ENCODE assay signal across 11 cellular contexts in the genomic region with DNA sequence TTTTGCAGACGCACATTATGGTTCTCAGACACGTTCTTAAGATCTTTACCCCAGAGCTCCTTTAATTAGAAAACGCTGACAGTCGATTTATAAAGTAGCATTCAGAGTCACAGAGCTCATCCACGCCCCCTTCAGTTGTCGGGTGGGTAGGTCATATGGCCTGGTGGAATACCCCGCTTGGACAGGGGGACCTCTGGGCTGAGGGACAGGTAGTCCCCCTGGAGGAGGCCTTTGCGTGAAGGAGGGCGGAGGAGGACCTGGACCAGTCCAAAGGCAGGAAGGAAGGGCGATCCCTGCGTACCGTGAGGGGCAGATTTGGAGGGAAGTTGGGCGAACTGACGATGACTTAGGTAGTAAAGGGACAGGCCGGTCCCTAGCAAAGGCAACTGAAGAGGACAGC. TPM values are rescaled to one million over a fixed set of nuclear protein-coding genes. Genes with fewer than 3 reads are reported as not detected.
A peak's percentile ranks its signal among the peaks of the same experiment; 100 is the strongest.
DNase-seq lines count a peak whose midpoint lies in the region; ATAC-seq lines count a peak whose summit lies in the region.
"Had no signal": no experiment of that assay in that cellular context is flagged by ENCODE, and none has a peak within 500 bp of the region (broad histone marks: within the 10 kb centered on the region; RNA-seq: fewer than 3 reads in every experiment).

No MANE protein-coding gene starts in this region.

- POLR2A ChIA-PET in activated CD4-positive, alpha-beta T cell treated with anti-CD3 and anti-CD28 coated beads, Interleukin-2, amount 10 ng/mL, durations not matched to agents 7 days and 5 days (lab: Charles Lee): no interaction called here

- no peak for DNase-seq in activated CD4-positive, alpha-beta T cell treated with anti-CD3 and anti-CD28 coated beads, Interleukin-2, amount 10 ng/mL, durations not matched to agents 7 days and 5 days
- DNase-seq in activated CD4-positive, alpha-beta T cell treated with anti-CD3 and anti-CD28 coated beads for 48 hours: no peak
- DNase-seq in caudate nucleus (lab: John Stamatoyannopoulos, UW) (no peak), left colon (no peak), GF-D8 (lab: John Stamatoyannopoulos, UW) (no peak)
- no peak for DNase-seq in effector memory CD8-positive, alpha-beta T cell
- DNase-seq: GOT3, NCI-H1436 had no signal

- H3K4me1 Mint-ChIP-seq in activated CD4-positive, alpha-beta T cell treated with anti-CD3 and anti-CD28 coated beads, Interleukin-2, amount 10 ng/mL, durations not matched to agents 7 days and 5 days: peaks cover 18% of the 10 kb centered on the region
- peaks cover 42% of the 10 kb centered on the region for H3K4me1 Mint-ChIP-seq in stimulated activated memory B cell treated with anti-CD40 and anti-IgM and Interleukin-4, amounts not matched to agents 10 μg/mL and 1 μg/mL and 100 μg/mL, for 72 hours
- H3K4me1 Mint-ChIP-seq in effector memory CD8-positive, alpha-beta T cell (ENCODE audit: low read depth in 2 of 2): peaks cover 14% of the 10 kb centered on the region in 2 donors

- peak; percentile 0 for ATAC-seq in left colon
- ATAC-seq in stimulated activated memory B cell treated with anti-CD40 and anti-IgM and Interleukin-4, amounts not matched to agents 10 μg/mL and 1 μg/mL and 100 μg/mL, for 72 hours: no peak
- no peak for ATAC-seq in GM18520 (IDR thresholded peaks at IDR 0.05; ENCODE audit: unreplicated experiment)
- ATAC-seq in effector memory CD8-positive, alpha-beta T cell (replicated peaks): no peak

- intact Hi-C loops in left colon (cut with DNase I, micrococcal nuclease): loop anchor here in 1 of 2 donors (10.0 kb wide), 1 partner anchor 47 kb away; no protein-coding TSS in a partner anchor

- H3K4me3 Mint-ChIP-seq in activated CD4-positive, alpha-beta T cell treated with anti-CD3 and anti-CD28 coated beads, Interleukin-2, amount 10 ng/mL, durations not matched to agents 7 days and 5 days: no peak overlapping the region
- peak overlapping the region; percentile 4 for H3K4me3 Mint-ChIP-seq in stimulated activated memory B cell treated with anti-CD40 and anti-IgM and Interleukin-4, amounts not matched to agents 10 μg/mL and 1 μg/mL and 100 μg/mL, for 72 hours
- peak overlapping the region in 1 of 2 donors; percentile 52 for H3K4me3 Mint-ChIP-seq in effector memory CD8-positive, alpha-beta T cell

- peaks cover 48% of the 10 kb centered on the region for H3K36me3 Mint-ChIP-seq in activated CD4-positive, alpha-beta T cell treated with anti-CD3 and anti-CD28 coated beads, Interleukin-2, amount 10 ng/mL, durations not matched to agents 7 days and 5 days (ENCODE audit: low read depth)
- peaks cover 41% of the 10 kb centered on the region for H3K36me3 Mint-ChIP-seq in stimulated activated memory B cell treated with anti-CD40 and anti-IgM and Interleukin-4, amounts not matched to agents 10 μg/mL and 1 μg/mL and 100 μg/mL, for 72 hours
- H3K36me3 Mint-ChIP-seq in effector memory CD8-positive, alpha-beta T cell (ENCODE audit: insufficient read depth): peaks cover 74% of the 10 kb centered on the region

- H3K27me3 Mint-ChIP-seq in activated CD4-positive, alpha-beta T cell treated with anti-CD3 and anti-CD28 coated beads, Interleukin-2, amount 10 ng/mL, durations not matched to agents 7 days and 5 days: peaks cover 4% of the 10 kb centered on the region
- no peaks in the 10 kb centered on the region for H3K27me3 Mint-ChIP-seq in stimulated activated memory B cell treated with anti-CD40 and anti-IgM and Interleukin-4, amounts not matched to agents 10 μg/mL and 1 μg/mL and 100 μg/mL, for 72 hours
- no peaks in the 10 kb centered on the region for H3K27me3 Mint-ChIP-seq in effector memory CD8-positive, alpha-beta T cell

- CTCF ChIA-PET in activated CD4-positive, alpha-beta T cell treated with anti-CD3 and anti-CD28 coated beads, Interleukin-2, amount 10 ng/mL, durations not matched to agents 7 days and 5 days (lab: Charles Lee): interaction anchor here (1.5 kb wide), 2 partner anchors 31 to 114 kb away, joined by 6 to 7 read pairs; no protein-coding TSS in a partner anchor

- peaks cover 3% of the 10 kb centered on the region for H3K9me3 Mint-ChIP-seq in activated CD4-positive, alpha-beta T cell treated with anti-CD3 and anti-CD28 coated beads, Interleukin-2, amount 10 ng/mL, durations not matched to agents 7 days and 5 days
- peaks cover 4% of the 10 kb centered on the region for H3K9me3 Mint-ChIP-seq in stimulated activated memory B cell treated with anti-CD40 and anti-IgM and Interleukin-4, amounts not matched to agents 10 μg/mL and 1 μg/mL and 100 μg/mL, for 72 hours
- H3K9me3 Mint-ChIP-seq in effector memory CD8-positive, alpha-beta T cell: peaks cover 0 to 5% of the 10 kb centered on the region in 2 donors

- H3K27ac ChIP-seq in caudate nucleus (ENCODE audit: low read depth, low read length): peak overlapping the region; percentile 52
- H3K27ac ChIP-seq: SK-N-MC had no signal

- H3K27ac Mint-ChIP-seq in activated CD4-positive, alpha-beta T cell treated with anti-CD3 and anti-CD28 coated beads, Interleukin-2, amount 10 ng/mL, durations not matched to agents 7 days and 5 days: peak overlapping the region; percentile 6
- peak overlapping the region; percentile 30 for H3K27ac Mint-ChIP-seq in stimulated activated memory B cell treated with anti-CD40 and anti-IgM and Interleukin-4, amounts not matched to agents 10 μg/mL and 1 μg/mL and 100 μg/mL, for 72 hours
- H3K27ac Mint-ChIP-seq in effector memory CD8-positive, alpha-beta T cell: peak overlapping the region in 1 of 2 donors; percentile 83

RNA-seq across cellular contexts. Expression of a gene that starts 20.5 kb away (rescaled TPM):
- total RNA-seq in activated CD4-positive, alpha-beta T cell treated with anti-CD3 and anti-CD28 coated beads, Interleukin-2, amount 10 ng/mL, durations not matched to agents 7 days and 5 days: 100 to 1,000 TPM; 143 to 157 TPM
- total RNA-seq in left colon: 100 to 1,000 TPM; 218 to 260 TPM

RNA-seq across cellular contexts. Expression of a gene that starts 29.5 kb away (rescaled TPM):
- 1 to 10 TPM in 1 of 2 experiments, under 1 TPM in 1; 0.82 to 1.1 TPM for total RNA-seq in activated CD4-positive, alpha-beta T cell treated with anti-CD3 and anti-CD28 coated beads, Interleukin-2, amount 10 ng/mL, durations not matched to agents 7 days and 5 days
- total RNA-seq in left colon: 1 to 10 TPM in 1 of 2 donors, under 1 TPM in 1; 0.37 to 1.6 TPM

RNA-seq across cellular contexts. Expression of a gene that starts 30.9 kb away (rescaled TPM):
- 1 to 10 TPM; 1.8 to 2.0 TPM for total RNA-seq in activated CD4-positive, alpha-beta T cell treated with anti-CD3 and anti-CD28 coated beads, Interleukin-2, amount 10 ng/mL, durations not matched to agents 7 days and 5 days
- total RNA-seq in left colon: 1 to 10 TPM; 3.4 to 6.1 TPM

RNA-seq across cellular contexts. Expression of a gene that starts 56.9 kb away (rescaled TPM):
- 10 to 100 TPM; 12.6 to 13.4 TPM for total RNA-seq in activated CD4-positive, alpha-beta T cell treated with anti-CD3 and anti-CD28 coated beads, Interleukin-2, amount 10 ng/mL, durations not matched to agents 7 days and 5 days
- 10 to 100 TPM; 12.9 to 14.0 TPM for total RNA-seq in left colon

RNA-seq across cellular contexts. Expression of a gene that starts 59.9 kb away (rescaled TPM):
- total RNA-seq in activated CD4-positive, alpha-beta T cell treated with anti-CD3 and anti-CD28 coated beads, Interleukin-2, amount 10 ng/mL, durations not matched to agents 7 days and 5 days: 10 to 100 TPM; 36.0 to 43.9 TPM
- 10 to 100 TPM in 1 of 2 donors, 1 to 10 TPM in 1; 4.4 to 46.0 TPM for total RNA-seq in left colon
